In genomic region chr11:6812391-6813005, GRCh38 we compare ENCODE assay signal across 8 cellular contexts. TPM values are rescaled to one million over a fixed set of nuclear protein-coding genes. Genes with fewer than 3 reads are reported as not detected.
DNase-seq lines count a peak whose midpoint lies in the region; ATAC-seq and TF ChIP-seq lines count a peak whose summit lies in the region.

No MANE protein-coding gene starts in this region.

- no peak overlapping the region for H3K4me3 ChIP-seq in Caco-2 (ENCODE audit: low read depth, low read length)
- H3K4me3 ChIP-seq in spleen: no peak overlapping the region

- no TSS peak for BruUV-seq in Caco-2 (replicated peaks; lab: Mats Ljungman, UMichigan)

- H3K4me1 Mint-ChIP-seq in Caco-2 (ENCODE audit: low read depth, unreplicated experiment): no peaks in the 10 kb centered on the region
- H3K4me1 Mint-ChIP-seq in activated T-helper 1 cell treated with anti-CD3 and anti-CD28 coated beads, Interleukin-12 subunit alpha, Interleukin-12 subunit beta, Interleukin-2, Interleukin-4 antibody, amounts not matched to agents 30 ng/mL and 10 ng/mL and 1 ng/mL, durations not matched to agents 14 hours and 24 hours and 36 hours (ENCODE audit: low read depth): no peaks in the 10 kb centered on the region
- H3K4me1 Mint-ChIP-seq in glutamatergic neuron (ENCODE audit: low read depth, unreplicated experiment): peaks cover 6% of the 10 kb centered on the region

- no peaks in the 10 kb centered on the region for H3K9me3 ChIP-seq in Caco-2
- H3K9me3 ChIP-seq in spleen: no peaks in the 10 kb centered on the region

- DNase-seq in Caco-2: peak; percentile 42 to 63
- DNase-seq in NCI-H748 treated with DMSO at 0.1 percent for 48 hours (lab: John Stamatoyannopoulos, UW): peak; percentile 35
- DNase-seq in activated T-helper 1 cell treated with anti-CD3 and anti-CD28 coated beads, Interleukin-12 subunit alpha, Interleukin-12 subunit beta, Interleukin-2, Interleukin-4 antibody, amounts not matched to agents 30 ng/mL and 10 ng/mL and 1 ng/mL, durations not matched to agents 14 hours and 24 hours and 36 hours (ENCODE audit: low spot score): peak; percentile 15
- DNase-seq in glutamatergic neuron: no peak
- no peak for DNase-seq in spleen

- no peak for TF ChIP-seq POLR2A in spleen (IDR thresholded peaks at IDR 0.05)

- no peaks in the 10 kb centered on the region for H3K9me3 Mint-ChIP-seq in Caco-2 (ENCODE audit: unreplicated experiment)
- no peaks in the 10 kb centered on the region for H3K9me3 Mint-ChIP-seq in activated T-helper 1 cell treated with anti-CD3 and anti-CD28 coated beads, Interleukin-12 subunit alpha, Interleukin-12 subunit beta, Interleukin-2, Interleukin-4 antibody, amounts not matched to agents 30 ng/mL and 10 ng/mL and 1 ng/mL, durations not matched to agents 14 hours and 24 hours and 36 hours
- peaks cover 6% of the 10 kb centered on the region for H3K9me3 Mint-ChIP-seq in glutamatergic neuron (ENCODE audit: unreplicated experiment)

- intact Hi-C loops in Caco-2 (cut with micrococcal nuclease; ENCODE audit: unreplicated experiment) (loop anchor here (5.0 kb wide), 1 partner anchor 185 kb away; no protein-coding TSS in a partner anchor), spleen (cut with DNase I; ENCODE audit: low total_unique reads) (no loop called here)
- intact Hi-C loops in activated T-helper 1 cell treated with anti-CD3 and anti-CD28 coated beads, Interleukin-12 subunit alpha, Interleukin-12 subunit beta, Interleukin-2, Interleukin-4 antibody, amounts not matched to agents 30 ng/mL and 10 ng/mL and 1 ng/mL, durations not matched to agents 14 hours and 24 hours and 36 hours (cut with micrococcal nuclease): loop anchor here (5.0 to 10.0 kb wide), 3 partner anchors 462 to 880 kb away; no protein-coding TSS in a partner anchor

- H3K27me3 ChIP-seq in Caco-2 (replicated peaks; ENCODE audit: control insufficient read depth, insufficient read depth, low read length) (no peaks in the 10 kb centered on the region; the same call in 1 of the 2 replicates), spleen (replicated peaks in 1 of 7) (peaks cover 0 to 32% (median 0%) of the 10 kb centered on the region in 7 donors)

- no peaks in the 10 kb centered on the region for H3K4me1 ChIP-seq in Caco-2
- H3K4me1 ChIP-seq in spleen: peaks cover 0 to 5% (median 0%) of the 10 kb centered on the region in 6 donors

- TF ChIP-seq CTCF in Caco-2 (IDR thresholded peaks at IDR 0.05; ENCODE audit: insufficient read depth in 1 of 2, low read depth in 1 of 2, low read length in 1 of 2, severe bottlenecking in 1 of 2, unreplicated experiment in 1 of 2) (peak; percentile 86 to 91), glutamatergic neuron (IDR thresholded peaks at IDR 0.05; ENCODE audit: partially characterized antibody, unreplicated experiment) (peak; percentile 94), spleen (IDR thresholded peaks at IDR 0.05 in 8 of 11, conservative IDR thresholded peaks at IDR 0.05 in 3 of 11) (peak; percentile 47 to 85 (median 72))

- POLR2A ChIA-PET in Caco-2 (lab: Charles Lee): no interaction called here

- CTCF ChIA-PET in Caco-2 (lab: Charles Lee): interaction anchor here (0.6 to 1.6 kb wide), 12 partner anchors 12 to 466 kb away, joined by 3 to 8 read pairs (median 3); partner anchors contain the start of genes NLRP14, OR6A2, SMPD1 and ZNF214

- H3K36me3 ChIP-seq in Caco-2 (ENCODE audit: control insufficient read depth, insufficient read depth, low read length) (no peaks in the 10 kb centered on the region), spleen (no peaks in the 10 kb centered on the region)

- ATAC-seq in GM19023 (IDR thresholded peaks at IDR 0.05; ENCODE audit: unreplicated experiment): peak; percentile 74
- peak; percentile 91 for ATAC-seq in HG03280 (IDR thresholded peaks at IDR 0.05; ENCODE audit: unreplicated experiment)
- ATAC-seq in GM19467 (IDR thresholded peaks at IDR 0.05; ENCODE audit: unreplicated experiment): no peak

- 15 to 21% (median 17%) methylated on average over 6 of the region's 6 CpGs for WGBS in spleen, 5 donors

- H3K27ac ChIP-seq in spleen: no peak overlapping the region

- H3K27ac Mint-ChIP-seq in Caco-2 (ENCODE audit: unreplicated experiment) (no peak overlapping the region), glutamatergic neuron (ENCODE audit: unreplicated experiment) (no peak overlapping the region)
- no peak overlapping the region for H3K27ac Mint-ChIP-seq in activated T-helper 1 cell treated with anti-CD3 and anti-CD28 coated beads, Interleukin-12 subunit alpha, Interleukin-12 subunit beta, Interleukin-2, Interleukin-4 antibody, amounts not matched to agents 30 ng/mL and 10 ng/mL and 1 ng/mL, durations not matched to agents 14 hours and 24 hours and 36 hours

- H3K4me3 Mint-ChIP-seq in Caco-2 (ENCODE audit: unreplicated experiment) (no peak overlapping the region), glutamatergic neuron (ENCODE audit: unreplicated experiment) (no peak overlapping the region)
- H3K4me3 Mint-ChIP-seq in activated T-helper 1 cell treated with anti-CD3 and anti-CD28 coated beads, Interleukin-12 subunit alpha, Interleukin-12 subunit beta, Interleukin-2, Interleukin-4 antibody, amounts not matched to agents 30 ng/mL and 10 ng/mL and 1 ng/mL, durations not matched to agents 14 hours and 24 hours and 36 hours: no peak overlapping the region

- H3K27me3 Mint-ChIP-seq in Caco-2 (ENCODE audit: insufficient read depth, unreplicated experiment): peaks cover 5% of the 10 kb centered on the region
- peaks cover 19% of the 10 kb centered on the region for H3K27me3 Mint-ChIP-seq in activated T-helper 1 cell treated with anti-CD3 and anti-CD28 coated beads, Interleukin-12 subunit alpha, Interleukin-12 subunit beta, Interleukin-2, Interleukin-4 antibody, amounts not matched to agents 30 ng/mL and 10 ng/mL and 1 ng/mL, durations not matched to agents 14 hours and 24 hours and 36 hours (ENCODE audit: insufficient read depth)
- H3K27me3 Mint-ChIP-seq in glutamatergic neuron (ENCODE audit: unreplicated experiment): peaks cover 5% of the 10 kb centered on the region

- H3K36me3 Mint-ChIP-seq in Caco-2 (ENCODE audit: insufficient read depth, unreplicated experiment) (no peaks in the 10 kb centered on the region), glutamatergic neuron (ENCODE audit: unreplicated experiment) (no peaks in the 10 kb centered on the region)
- no peaks in the 10 kb centered on the region for H3K36me3 Mint-ChIP-seq in activated T-helper 1 cell treated with anti-CD3 and anti-CD28 coated beads, Interleukin-12 subunit alpha, Interleukin-12 subunit beta, Interleukin-2, Interleukin-4 antibody, amounts not matched to agents 30 ng/mL and 10 ng/mL and 1 ng/mL, durations not matched to agents 14 hours and 24 hours and 36 hours (ENCODE audit: low read depth)

RNA-seq across cellular contexts. Expression of gene OR6A2, which starts 13.0 kb away (rescaled TPM):
- not detected in 2 replicates for total RNA-seq in Caco-2 (2022)
- total RNA-seq in activated T-helper 1 cell treated with anti-CD3 and anti-CD28 coated beads, Interleukin-12 subunit alpha, Interleukin-12 subunit beta, Interleukin-2, Interleukin-4 antibody, amounts not matched to agents 30 ng/mL and 10 ng/mL and 1 ng/mL, durations not matched to agents 14 hours and 24 hours and 36 hours: 0.31 and 0.47 TPM in 2 replicates
- total RNA-seq in glutamatergic neuron (ENCODE audit: unreplicated experiment): 0.56 TPM
- under 1 TPM; 0.07 to 0.85 (median 0.39) TPM for total RNA-seq in spleen
- not detected for polyA plus RNA-seq in spleen

RNA-seq across cellular contexts. Expression of gene OR2AG1, which starts 29.7 kb away (rescaled TPM):
- not detected in 2 replicates for total RNA-seq in Caco-2 (2022)
- total RNA-seq in activated T-helper 1 cell treated with anti-CD3 and anti-CD28 coated beads, Interleukin-12 subunit alpha, Interleukin-12 subunit beta, Interleukin-2, Interleukin-4 antibody, amounts not matched to agents 30 ng/mL and 10 ng/mL and 1 ng/mL, durations not matched to agents 14 hours and 24 hours and 36 hours: not detected in 2 replicates
- not detected for total RNA-seq in glutamatergic neuron (ENCODE audit: unreplicated experiment)
- total RNA-seq in spleen: under 1 TPM in 2 of 7 donors, not detected in 5; 0.20 to 0.26 TPM
- polyA plus RNA-seq in spleen: not detected

RNA-seq across cellular contexts. Expression of gene OR10A5, which starts 33.0 kb away (rescaled TPM):
- not detected in 2 replicates for total RNA-seq in Caco-2 (2022)
- not detected in 2 replicates for total RNA-seq in activated T-helper 1 cell treated with anti-CD3 and anti-CD28 coated beads, Interleukin-12 subunit alpha, Interleukin-12 subunit beta, Interleukin-2, Interleukin-4 antibody, amounts not matched to agents 30 ng/mL and 10 ng/mL and 1 ng/mL, durations not matched to agents 14 hours and 24 hours and 36 hours
- total RNA-seq in glutamatergic neuron (ENCODE audit: unreplicated experiment): not detected
- total RNA-seq in spleen: not detected
- polyA plus RNA-seq in spleen: not detected

RNA-seq across cellular contexts. Expression of gene OR2AG2, which starts 40.7 kb away (rescaled TPM):
- total RNA-seq in Caco-2 (2022) (not detected in 2 replicates), glutamatergic neuron (ENCODE audit: unreplicated experiment) (0.78 TPM), spleen (under 1 TPM in 5 of 7 donors, not detected in 2; 0.15 to 0.34 (median 0.20) TPM)
- total RNA-seq in activated T-helper 1 cell treated with anti-CD3 and anti-CD28 coated beads, Interleukin-12 subunit alpha, Interleukin-12 subunit beta, Interleukin-2, Interleukin-4 antibody, amounts not matched to agents 30 ng/mL and 10 ng/mL and 1 ng/mL, durations not matched to agents 14 hours and 24 hours and 36 hours: 0.23 and 0.47 TPM in 2 replicates
- under 1 TPM in 1 of 3 donors, not detected in 2; 0.03 TPM for polyA plus RNA-seq in spleen

RNA-seq across cellular contexts. Expression of gene OR10A2, which starts 50.4 kb away (rescaled TPM):
- total RNA-seq in Caco-2 (2022) (not detected in 2 replicates), glutamatergic neuron (ENCODE audit: unreplicated experiment) (not detected), spleen (not detected)
- not detected in 2 replicates for total RNA-seq in activated T-helper 1 cell treated with anti-CD3 and anti-CD28 coated beads, Interleukin-12 subunit alpha, Interleukin-12 subunit beta, Interleukin-2, Interleukin-4 antibody, amounts not matched to agents 30 ng/mL and 10 ng/mL and 1 ng/mL, durations not matched to agents 14 hours and 24 hours and 36 hours
- not detected for polyA plus RNA-seq in spleen

Comparison
In these comparisons a context has a peak if more than half of its experiments do, and no peak if none do; other contexts are left out.
1. DNase-seq: peak in Caco-2 (2 of 2), NCI-H748 treated with DMSO at 0.1 percent for 48 hours (single experiment) and activated T-helper 1 cell treated with anti-CD3 and anti-CD28 coated beads, Interleukin-12 subunit alpha, Interleukin-12 subunit beta, Interleukin-2, Interleukin-4 antibody, amounts not matched to agents 30 ng/mL and 10 ng/mL and 1 ng/mL, durations not matched to agents 14 hours and 24 hours and 36 hours (single experiment); none in glutamatergic neuron (single experiment) and spleen (single experiment).
2. Peak in every context shown above with its lines, with median percentiles within 50 percentile points of each other: CTCF ChIP-seq.